In the genomic region with DNA sequence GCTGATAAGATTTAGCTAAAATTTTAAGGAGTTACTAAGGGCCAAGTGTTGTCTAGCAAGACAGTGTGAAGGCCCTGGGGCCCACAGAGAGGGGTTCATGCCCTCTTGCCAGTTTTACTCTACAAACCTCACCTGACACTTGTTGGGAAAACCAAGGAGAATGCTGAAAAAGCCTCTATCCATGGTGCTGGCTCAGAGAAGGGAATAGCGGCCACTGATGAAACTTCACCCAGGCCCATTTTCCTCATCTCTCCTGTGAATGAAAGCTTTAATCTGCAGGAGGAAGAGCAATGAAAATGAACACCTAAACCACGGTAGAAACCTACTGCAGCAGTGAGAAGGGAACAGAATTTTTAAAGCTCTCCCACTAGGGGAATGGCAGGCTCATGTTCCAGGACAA, we compare ENCODE assay signal across 16 cellular contexts.
DNase-seq lines count a peak whose midpoint lies in the region; ATAC-seq, FAIRE-seq and TF ChIP-seq lines count a peak whose summit lies in the region.
"Had no signal": no experiment of that assay in that cellular context is flagged by ENCODE, and none has a peak within 500 bp of the region (broad histone marks: within the 10 kb centered on the region; RNA-seq: fewer than 3 reads in every experiment).

No MANE protein-coding gene starts in this region.

- TF ChIP-seq POLR2A in HepG2 (IDR thresholded peaks at IDR 0.05; ENCODE audit: insufficient read depth in 1 of 2, low read depth in 2 of 2, low read length in 2 of 2) = no peak
- TF ChIP-seq POLR2A in right lobe of liver (IDR thresholded peaks at IDR 0.05) = no peak

- H3K4me3 Mint-ChIP-seq in neural progenitor cell = no peak overlapping the region
- H3K4me3 Mint-ChIP-seq: B cell; CD4-positive, alpha-beta memory T cell had no signal

- TF ChIP-seq RAD21 in HepG2 (CRISPR knock-in tag; IDR thresholded peaks at IDR 0.05) = no peak

- no peaks in the 10 kb centered on the region for H3K36me3 ChIP-seq in HepG2 (replicated peaks in 1 of 2; ENCODE audit: control insufficient read depth in 1 of 2, insufficient read depth in 2 of 2, low read length in 2 of 2)
- no peaks in the 10 kb centered on the region for H3K36me3 ChIP-seq in right lobe of liver
- no peaks in the 10 kb centered on the region for H3K36me3 ChIP-seq in OCI-LY7 (ENCODE audit: insufficient read depth, low read length)
- no peaks in the 10 kb centered on the region for H3K36me3 ChIP-seq in neural progenitor cell
- H3K36me3 ChIP-seq: HAP-1 had no signal

- H3K9me2 ChIP-seq in OCI-LY7 (ENCODE audit: insufficient read depth, low read length) = no peaks in the 10 kb centered on the region

- FAIRE-seq in HepG2 (lab: Jason Lieb, UNC) = no peak
- FAIRE-seq: G401.6, GM12892, H1 had no signal

- 0% methylated on average over 2 of the region's 2 CpGs for WGBS in HepG2 (ENCODE audit: low lambda C conversion rate)
- 79% methylated on average over 2 of the region's 2 CpGs for WGBS in right lobe of liver (ENCODE audit: insufficient coverage, low coverage, low lambda C conversion rate, missing lambda C conversion rate)

- BruUV-seq in HepG2 (replicated peaks; lab: Mats Ljungman, UMichigan) (no TSS peak), OCI-LY7 (replicated peaks; lab: Mats Ljungman, UMichigan) (no TSS peak)

- POLR2A ChIA-PET in HepG2 (lab: Yijun Ruan, JAX) (no interaction called here), OCI-LY7 (lab: Charles Lee) (interaction anchor here (0.7 to 1.0 kb wide), 4 partner anchors 9 to 395 kb away, joined by 4 to 5 read pairs (median 4); no protein-coding TSS in a partner anchor)

- H3K27ac ChIP-seq in HepG2 (ENCODE audit: extremely low read length, insufficient read depth, low read length) = no peak overlapping the region
- no peak overlapping the region for H3K27ac ChIP-seq in right lobe of liver
- peak overlapping the region; percentile 25 for H3K27ac ChIP-seq in OCI-LY7 (ENCODE audit: low read depth, low read length, poor library complexity, severe bottlenecking)
- H3K27ac ChIP-seq in neural progenitor cell = no peak overlapping the region
- H3K27ac ChIP-seq: C4-2B had no signal

- peaks cover 31% of the 10 kb centered on the region for H3K9me3 Mint-ChIP-seq in neural progenitor cell

- in situ Hi-C loops in HepG2 (cut with HindIII; ENCODE audit: extremely low pct_ligation_motif_present, low pct_unique_long_range_greater_than_20kb) = no loop called here

- H4K20me1 ChIP-seq in HepG2 (ENCODE audit: insufficient read depth, low read length) (no peaks in the 10 kb centered on the region), OCI-LY7 (ENCODE audit: insufficient read depth, low read length) (no peaks in the 10 kb centered on the region), neural progenitor cell (ENCODE audit: low read depth) (no peaks in the 10 kb centered on the region)

- H3K9ac ChIP-seq in HepG2 (ENCODE audit: insufficient read depth, low read depth, low read length) (no peak overlapping the region), neural progenitor cell (no peak overlapping the region)

- H3K27ac Mint-ChIP-seq in neural progenitor cell = no peak overlapping the region
- H3K27ac Mint-ChIP-seq: B cell; CD4-positive, alpha-beta memory T cell had no signal

- CTCF ChIA-PET in HepG2 (lab: Yijun Ruan, JAX; ENCODE audit: low intra/inter-chr PET ratio, low total read pairs) = no interaction called here
- CTCF ChIA-PET in OCI-LY7 (lab: Charles Lee; ENCODE audit: unreplicated experiment) = no interaction called here

- DNase-seq in HepG2 (ENCODE audit: low spot score) (no peak), right lobe of liver (no peak), OCI-LY7 (ENCODE audit: low spot score) (no peak), fibroblast of pulmonary artery (ENCODE audit: low read depth) (peak; percentile 4), neural progenitor cell (ENCODE audit: low spot score) (peak; percentile 10), HPDE6-E6E7 (ENCODE audit: extremely low spot score) (no peak), KG1 (lab: John Stamatoyannopoulos, UW) (no peak)
- DNase-seq: CD4-positive, alpha-beta memory T cell; DMS79 had no signal

- no peak for TF ChIP-seq EP300 in HepG2 (IDR thresholded peaks at IDR 0.05; ENCODE audit: low read depth in 2 of 2, low read length in 2 of 2)
- no peak for TF ChIP-seq EP300 in HepG2 (CRISPR knock-in tag; IDR thresholded peaks at IDR 0.05; ENCODE audit: borderline replicate concordance)

- peaks cover 4% of the 10 kb centered on the region for H3K27me3 Mint-ChIP-seq in neural progenitor cell (ENCODE audit: insufficient read depth, low read depth)
- H3K27me3 Mint-ChIP-seq: B cell had no signal

- H3K4me1 Mint-ChIP-seq in neural progenitor cell = peaks cover 37% of the 10 kb centered on the region
- H3K4me1 Mint-ChIP-seq: B cell; CD4-positive, alpha-beta memory T cell had no signal

- H3K4me1 ChIP-seq in HepG2 (ENCODE audit: insufficient read depth, low read length) (no peaks in the 10 kb centered on the region), right lobe of liver (no peaks in the 10 kb centered on the region), OCI-LY7 (ENCODE audit: insufficient read depth, low read length, poor library complexity, severe bottlenecking) (peaks cover 27% of the 10 kb centered on the region), neural progenitor cell (peaks cover 30% of the 10 kb centered on the region)
- H3K4me1 ChIP-seq: HAP-1 had no signal

- H3K4me2 ChIP-seq in HepG2 (ENCODE audit: low read depth, low read length) = no peak overlapping the region
- H3K4me2 ChIP-seq in OCI-LY7 (ENCODE audit: low read length) = peak overlapping the region; percentile 22
- no peak overlapping the region for H3K4me2 ChIP-seq in neural progenitor cell

- TF ChIP-seq CTCF in HepG2 (CRISPR knock-in tag; IDR thresholded peaks at IDR 0.05) = no peak
- no peak for TF ChIP-seq CTCF in right lobe of liver (IDR thresholded peaks at IDR 0.05)
- no peak for TF ChIP-seq CTCF in OCI-LY7 (conservative IDR thresholded peaks at IDR 0.05; ENCODE audit: low read length)
- TF ChIP-seq CTCF in fibroblast of pulmonary artery (IDR thresholded peaks at IDR 0.05; ENCODE audit: low read length, missing control alignments) = no peak
- TF ChIP-seq CTCF in neural progenitor cell (IDR thresholded peaks at IDR 0.05) = no peak

- H3K79me2 ChIP-seq in HepG2 (ENCODE audit: insufficient read depth, low read length) (no peaks in the 10 kb centered on the region), OCI-LY7 (ENCODE audit: insufficient read depth, low read depth, low read length) (no peaks in the 10 kb centered on the region), neural progenitor cell (ENCODE audit: low read depth) (no peaks in the 10 kb centered on the region)

- intact Hi-C loops in HepG2 (cut with micrococcal nuclease; ENCODE audit: unreplicated experiment) (no loop called here), right lobe of liver (cut with DNase I) (no loop called here), OCI-LY7 (cut with micrococcal nuclease; ENCODE audit: unreplicated experiment) (no loop called here)

- peaks cover 2% of the 10 kb centered on the region for H3K36me3 Mint-ChIP-seq in neural progenitor cell
- H3K36me3 Mint-ChIP-seq: CD4-positive, alpha-beta memory T cell had no signal

- no peak overlapping the region for H2AFZ ChIP-seq in HepG2 (ENCODE audit: low read length)
- peak overlapping the region; percentile 26; the same call in 1 of the 2 replicates for H2AFZ ChIP-seq in OCI-LY7 (ENCODE audit: low read length)
- no peak overlapping the region for H2AFZ ChIP-seq in neural progenitor cell (replicated peaks)

- H3K4me3 ChIP-seq in HepG2 (replicated peaks in 1 of 3; ENCODE audit: insufficient read depth in 1 of 3, low read depth in 2 of 3, low read length in 3 of 3) (no peak overlapping the region), right lobe of liver (no peak overlapping the region), OCI-LY7 (ENCODE audit: low read depth, low read length, poor library complexity, severe bottlenecking) (no peak overlapping the region), fibroblast of pulmonary artery (replicated peaks; ENCODE audit: low read depth, low read length) (no peak overlapping the region), neural progenitor cell (no peak overlapping the region)
- H3K4me3 ChIP-seq: HAP-1 had no signal

- ATAC-seq in HepG2 (no peak), right lobe of liver (no peak), GM19328 (IDR thresholded peaks at IDR 0.05; ENCODE audit: unreplicated experiment) (no peak)

- peaks cover 19% of the 10 kb centered on the region for H3F3A ChIP-seq in neural progenitor cell (ENCODE audit: low read depth)

- H3K9me3 ChIP-seq in HepG2 (ENCODE audit: low read length) (peaks cover 18% of the 10 kb centered on the region), right lobe of liver (no peaks in the 10 kb centered on the region), OCI-LY7 (ENCODE audit: low read length) (peaks cover 19% of the 10 kb centered on the region), neural progenitor cell (ENCODE audit: low read depth) (peaks cover 7% of the 10 kb centered on the region)
- H3K9me3 ChIP-seq: HAP-1 had no signal

- no peaks in the 10 kb centered on the region; a peak in 1 of 5 replicates for H3K27me3 ChIP-seq in HepG2 (ENCODE audit: control insufficient read depth in 1 of 2, insufficient read depth in 2 of 2, low read length in 2 of 2)
- H3K27me3 ChIP-seq in right lobe of liver = no peaks in the 10 kb centered on the region
- no peaks in the 10 kb centered on the region for H3K27me3 ChIP-seq in neural progenitor cell

TF ChIP-seq in HepG2, 621 proteins besides CTCF, POLR2A, EP300 and RAD21 (continues in another document):
- TF ChIP-seq GATAD1 (CRISPR knock-in tag; IDR thresholded peaks at IDR 0.05) (no peak), HMG20A (CRISPR knock-in tag; IDR thresholded peaks at IDR 0.05; ENCODE audit: borderline replicate concordance) (no peak)

Comparison
In these comparisons a context has a peak if more than half of its experiments do, and no peak if none do; other contexts are left out.
1. DNase-seq: peak in fibroblast of pulmonary artery (single experiment) and neural progenitor cell (single experiment); none in HepG2 (single experiment), right lobe of liver (0 of 3), OCI-LY7 (single experiment), HPDE6-E6E7 (single experiment) and KG1 (single experiment).